In the genomic region with DNA sequence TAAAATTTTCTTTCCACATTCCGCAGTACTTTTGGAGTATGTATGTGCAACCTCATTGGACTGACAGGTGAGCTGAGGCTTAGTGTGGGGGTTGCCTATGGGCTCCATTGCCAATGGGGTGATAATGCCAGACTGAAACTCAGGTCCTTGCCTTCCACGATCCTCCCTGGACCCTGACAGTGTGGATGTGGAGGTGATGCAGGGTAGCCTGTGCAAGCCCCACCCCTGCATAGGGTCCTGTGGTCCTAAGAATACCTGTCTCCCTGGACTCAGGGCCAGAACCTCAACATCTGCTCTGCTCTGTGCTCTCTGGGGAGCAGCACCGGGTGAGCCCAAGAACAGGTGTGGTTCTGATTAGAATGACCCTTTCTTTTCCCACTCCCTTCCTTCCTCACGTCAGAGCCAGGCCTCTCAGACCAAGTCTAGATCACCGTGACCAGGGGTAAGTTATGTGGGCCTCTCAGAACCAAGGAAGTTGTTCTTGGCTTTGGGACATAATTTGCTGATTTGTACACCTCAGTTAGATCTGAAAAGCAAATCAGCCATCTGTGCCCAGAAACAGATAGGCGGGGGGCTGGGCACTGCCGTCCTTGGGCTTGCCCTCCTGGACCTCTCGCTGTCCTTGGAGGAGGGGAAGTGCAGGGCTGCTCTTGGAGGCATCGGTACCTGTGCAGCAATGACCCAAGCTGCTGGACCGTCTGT, we compare ENCODE assay signal across 2 cellular contexts.
A peak's percentile ranks its signal among the peaks of the same experiment; 100 is the strongest.
TF ChIP-seq lines count a peak whose summit lies in the region.

No MANE protein-coding gene starts in this region.

TF ChIP-seq in HCT116, 20 proteins besides CTCF, POLR2A, EP300 and RAD21:
- no peak for TF ChIP-seq YY1 (IDR thresholded peaks at IDR 0.05; ENCODE audit: extremely low read depth, insufficient replicate concordance, low read depth, low read length)
- peak; percentile 27; the same call in 1 of the 2 replicates for TF ChIP-seq ZFX (IDR thresholded peaks at IDR 0.05)

TF ChIP-seq in HepG2, 621 proteins besides CTCF, POLR2A, EP300 and RAD21 (continues in another document):
- TF ChIP-seq ZNF20 (CRISPR knock-in tag; IDR thresholded peaks at IDR 0.05) (no peak), ZBTB20 (CRISPR knock-in tag; IDR thresholded peaks at IDR 0.05; ENCODE audit: borderline replicate concordance, low read depth) (no peak), ZNF598 (CRISPR knock-in tag; IDR thresholded peaks at IDR 0.05; ENCODE audit: borderline replicate concordance) (peak; percentile 37; the same call in 1 of the 2 replicates), MED13 (CRISPR knock-in tag; IDR thresholded peaks at IDR 0.05) (no peak), DMAP1 (CRISPR knock-in tag; IDR thresholded peaks at IDR 0.05) (no peak), ZNF772 (CRISPR knock-in tag; IDR thresholded peaks at IDR 0.05) (no peak), ZBTB7A (CRISPR knock-in tag; IDR thresholded peaks at IDR 0.05) (0 out of 2 replicates have a peak, but pooled peaks have one; percentile 4), SMAD3 (CRISPR knock-in tag; IDR thresholded peaks at IDR 0.05) (no peak), ZNF101 (CRISPR knock-in tag; IDR thresholded peaks at IDR 0.05; ENCODE audit: borderline replicate concordance, low read depth) (no peak), ZNF274 (CRISPR knock-in tag; IDR thresholded peaks at IDR 0.05) (0 out of 2 replicates have a peak, but pooled peaks have one; percentile 45), YEATS2 (CRISPR knock-in tag; IDR thresholded peaks at IDR 0.05; ENCODE audit: borderline replicate concordance) (no peak), ZFX (CRISPR knock-in tag; IDR thresholded peaks at IDR 0.05; ENCODE audit: low read depth) (peak; percentile 35; the same call in 1 of the 2 replicates), IKZF4 (CRISPR knock-in tag; IDR thresholded peaks at IDR 0.05; ENCODE audit: borderline replicate concordance, low read depth, not compliant biosample characterization) (no peak), ZNF12 (CRISPR knock-in tag; IDR thresholded peaks at IDR 0.05) (0 out of 2 replicates have a peak, but pooled peaks have one; percentile 17), ZC3H4 (CRISPR knock-in tag; IDR thresholded peaks at IDR 0.05; ENCODE audit: borderline replicate concordance) (no peak), ZNF253 (CRISPR knock-in tag; IDR thresholded peaks at IDR 0.05; ENCODE audit: borderline replicate concordance) (0 out of 2 replicates have a peak, but pooled peaks have one; percentile 9), PHF8 (CRISPR knock-in tag; IDR thresholded peaks at IDR 0.05) (no peak), NCOA5 (CRISPR knock-in tag; IDR thresholded peaks at IDR 0.05) (no peak), NPAS2 (CRISPR knock-in tag; IDR thresholded peaks at IDR 0.05; ENCODE audit: borderline replicate concordance) (no peak)
- TF ChIP-seq, protein P1, sequence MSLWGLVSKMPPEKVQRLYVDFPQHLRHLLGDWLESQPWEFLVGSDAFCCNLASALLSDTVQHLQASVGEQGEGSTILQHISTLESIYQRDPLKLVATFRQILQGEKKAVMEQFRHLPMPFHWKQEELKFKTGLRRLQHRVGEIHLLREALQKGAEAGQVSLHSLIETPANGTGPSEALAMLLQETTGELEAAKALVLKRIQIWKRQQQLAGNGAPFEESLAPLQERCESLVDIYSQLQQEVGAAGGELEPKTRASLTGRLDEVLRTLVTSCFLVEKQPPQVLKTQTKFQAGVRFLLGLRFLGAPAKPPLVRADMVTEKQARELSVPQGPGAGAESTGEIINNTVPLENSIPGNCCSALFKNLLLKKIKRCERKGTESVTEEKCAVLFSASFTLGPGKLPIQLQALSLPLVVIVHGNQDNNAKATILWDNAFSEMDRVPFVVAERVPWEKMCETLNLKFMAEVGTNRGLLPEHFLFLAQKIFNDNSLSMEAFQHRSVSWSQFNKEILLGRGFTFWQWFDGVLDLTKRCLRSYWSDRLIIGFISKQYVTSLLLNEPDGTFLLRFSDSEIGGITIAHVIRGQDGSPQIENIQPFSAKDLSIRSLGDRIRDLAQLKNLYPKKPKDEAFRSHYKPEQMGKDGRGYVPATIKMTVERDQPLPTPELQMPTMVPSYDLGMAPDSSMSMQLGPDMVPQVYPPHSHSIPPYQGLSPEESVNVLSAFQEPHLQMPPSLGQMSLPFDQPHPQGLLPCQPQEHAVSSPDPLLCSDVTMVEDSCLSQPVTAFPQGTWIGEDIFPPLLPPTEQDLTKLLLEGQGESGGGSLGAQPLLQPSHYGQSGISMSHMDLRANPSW (CRISPR knock-in tag; IDR thresholded peaks at IDR 0.05; ENCODE audit: borderline replicate concordance): no peak
- TF ChIP-seq, protein P2, sequence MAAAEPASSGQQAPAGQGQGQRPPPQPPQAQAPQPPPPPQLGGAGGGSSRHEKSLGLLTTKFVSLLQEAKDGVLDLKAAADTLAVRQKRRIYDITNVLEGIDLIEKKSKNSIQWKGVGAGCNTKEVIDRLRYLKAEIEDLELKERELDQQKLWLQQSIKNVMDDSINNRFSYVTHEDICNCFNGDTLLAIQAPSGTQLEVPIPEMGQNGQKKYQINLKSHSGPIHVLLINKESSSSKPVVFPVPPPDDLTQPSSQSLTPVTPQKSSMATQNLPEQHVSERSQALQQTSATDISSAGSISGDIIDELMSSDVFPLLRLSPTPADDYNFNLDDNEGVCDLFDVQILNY (CRISPR knock-in tag; conservative IDR thresholded peaks at IDR 0.05): no peak
- TF ChIP-seq, protein P3, sequence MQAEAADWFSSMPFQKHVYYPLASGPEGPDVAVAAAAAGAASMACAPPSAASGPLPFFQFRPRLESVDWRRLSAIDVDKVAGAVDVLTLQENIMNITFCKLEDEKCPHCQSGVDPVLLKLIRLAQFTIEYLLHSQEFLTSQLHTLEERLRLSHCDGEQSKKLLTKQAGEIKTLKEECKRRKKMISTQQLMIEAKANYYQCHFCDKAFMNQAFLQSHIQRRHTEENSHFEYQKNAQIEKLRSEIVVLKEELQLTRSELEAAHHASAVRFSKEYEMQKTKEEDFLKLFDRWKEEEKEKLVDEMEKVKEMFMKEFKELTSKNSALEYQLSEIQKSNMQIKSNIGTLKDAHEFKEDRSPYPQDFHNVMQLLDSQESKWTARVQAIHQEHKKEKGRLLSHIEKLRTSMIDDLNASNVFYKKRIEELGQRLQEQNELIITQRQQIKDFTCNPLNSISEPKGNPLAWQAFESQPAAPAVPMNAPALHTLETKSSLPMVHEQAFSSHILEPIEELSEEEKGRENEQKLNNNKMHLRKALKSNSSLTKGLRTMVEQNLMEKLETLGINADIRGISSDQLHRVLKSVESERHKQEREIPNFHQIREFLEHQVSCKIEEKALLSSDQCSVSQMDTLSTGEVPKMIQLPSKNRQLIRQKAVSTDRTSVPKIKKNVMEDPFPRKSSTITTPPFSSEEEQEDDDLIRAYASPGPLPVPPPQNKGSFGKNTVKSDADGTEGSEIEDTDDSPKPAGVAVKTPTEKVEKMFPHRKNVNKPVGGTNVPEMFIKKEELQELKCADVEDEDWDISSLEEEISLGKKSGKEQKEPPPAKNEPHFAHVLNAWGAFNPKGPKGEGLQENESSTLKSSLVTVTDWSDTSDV (CRISPR knock-in tag; IDR thresholded peaks at IDR 0.05): no peak
- TF ChIP-seq, protein P4, sequence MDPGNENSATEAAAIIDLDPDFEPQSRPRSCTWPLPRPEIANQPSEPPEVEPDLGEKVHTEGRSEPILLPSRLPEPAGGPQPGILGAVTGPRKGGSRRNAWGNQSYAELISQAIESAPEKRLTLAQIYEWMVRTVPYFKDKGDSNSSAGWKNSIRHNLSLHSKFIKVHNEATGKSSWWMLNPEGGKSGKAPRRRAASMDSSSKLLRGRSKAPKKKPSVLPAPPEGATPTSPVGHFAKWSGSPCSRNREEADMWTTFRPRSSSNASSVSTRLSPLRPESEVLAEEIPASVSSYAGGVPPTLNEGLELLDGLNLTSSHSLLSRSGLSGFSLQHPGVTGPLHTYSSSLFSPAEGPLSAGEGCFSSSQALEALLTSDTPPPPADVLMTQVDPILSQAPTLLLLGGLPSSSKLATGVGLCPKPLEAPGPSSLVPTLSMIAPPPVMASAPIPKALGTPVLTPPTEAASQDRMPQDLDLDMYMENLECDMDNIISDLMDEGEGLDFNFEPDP (CRISPR knock-in tag; conservative IDR thresholded peaks at IDR 0.05): no peak
- TF ChIP-seq, protein P5, sequence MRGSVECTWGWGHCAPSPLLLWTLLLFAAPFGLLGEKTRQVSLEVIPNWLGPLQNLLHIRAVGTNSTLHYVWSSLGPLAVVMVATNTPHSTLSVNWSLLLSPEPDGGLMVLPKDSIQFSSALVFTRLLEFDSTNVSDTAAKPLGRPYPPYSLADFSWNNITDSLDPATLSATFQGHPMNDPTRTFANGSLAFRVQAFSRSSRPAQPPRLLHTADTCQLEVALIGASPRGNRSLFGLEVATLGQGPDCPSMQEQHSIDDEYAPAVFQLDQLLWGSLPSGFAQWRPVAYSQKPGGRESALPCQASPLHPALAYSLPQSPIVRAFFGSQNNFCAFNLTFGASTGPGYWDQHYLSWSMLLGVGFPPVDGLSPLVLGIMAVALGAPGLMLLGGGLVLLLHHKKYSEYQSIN (CRISPR knock-in tag; IDR thresholded peaks at IDR 0.05; ENCODE audit: borderline replicate concordance): no peak
- TF ChIP-seq, protein P6, sequence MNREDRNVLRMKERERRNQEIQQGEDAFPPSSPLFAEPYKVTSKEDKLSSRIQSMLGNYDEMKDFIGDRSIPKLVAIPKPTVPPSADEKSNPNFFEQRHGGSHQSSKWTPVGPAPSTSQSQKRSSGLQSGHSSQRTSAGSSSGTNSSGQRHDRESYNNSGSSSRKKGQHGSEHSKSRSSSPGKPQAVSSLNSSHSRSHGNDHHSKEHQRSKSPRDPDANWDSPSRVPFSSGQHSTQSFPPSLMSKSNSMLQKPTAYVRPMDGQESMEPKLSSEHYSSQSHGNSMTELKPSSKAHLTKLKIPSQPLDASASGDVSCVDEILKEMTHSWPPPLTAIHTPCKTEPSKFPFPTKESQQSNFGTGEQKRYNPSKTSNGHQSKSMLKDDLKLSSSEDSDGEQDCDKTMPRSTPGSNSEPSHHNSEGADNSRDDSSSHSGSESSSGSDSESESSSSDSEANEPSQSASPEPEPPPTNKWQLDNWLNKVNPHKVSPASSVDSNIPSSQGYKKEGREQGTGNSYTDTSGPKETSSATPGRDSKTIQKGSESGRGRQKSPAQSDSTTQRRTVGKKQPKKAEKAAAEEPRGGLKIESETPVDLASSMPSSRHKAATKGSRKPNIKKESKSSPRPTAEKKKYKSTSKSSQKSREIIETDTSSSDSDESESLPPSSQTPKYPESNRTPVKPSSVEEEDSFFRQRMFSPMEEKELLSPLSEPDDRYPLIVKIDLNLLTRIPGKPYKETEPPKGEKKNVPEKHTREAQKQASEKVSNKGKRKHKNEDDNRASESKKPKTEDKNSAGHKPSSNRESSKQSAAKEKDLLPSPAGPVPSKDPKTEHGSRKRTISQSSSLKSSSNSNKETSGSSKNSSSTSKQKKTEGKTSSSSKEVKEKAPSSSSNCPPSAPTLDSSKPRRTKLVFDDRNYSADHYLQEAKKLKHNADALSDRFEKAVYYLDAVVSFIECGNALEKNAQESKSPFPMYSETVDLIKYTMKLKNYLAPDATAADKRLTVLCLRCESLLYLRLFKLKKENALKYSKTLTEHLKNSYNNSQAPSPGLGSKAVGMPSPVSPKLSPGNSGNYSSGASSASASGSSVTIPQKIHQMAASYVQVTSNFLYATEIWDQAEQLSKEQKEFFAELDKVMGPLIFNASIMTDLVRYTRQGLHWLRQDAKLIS (CRISPR knock-in tag; IDR thresholded peaks at IDR 0.05): no peak
- TF ChIP-seq, protein P7, sequence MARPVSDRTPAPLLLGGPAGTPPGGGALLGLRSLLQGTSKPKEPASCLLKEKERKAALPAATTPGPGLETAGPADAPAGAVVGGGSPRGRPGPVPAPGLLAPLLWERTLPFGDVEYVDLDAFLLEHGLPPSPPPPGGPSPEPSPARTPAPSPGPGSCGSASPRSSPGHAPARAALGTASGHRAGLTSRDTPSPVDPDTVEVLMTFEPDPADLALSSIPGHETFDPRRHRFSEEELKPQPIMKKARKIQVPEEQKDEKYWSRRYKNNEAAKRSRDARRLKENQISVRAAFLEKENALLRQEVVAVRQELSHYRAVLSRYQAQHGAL (CRISPR knock-in tag; IDR thresholded peaks at IDR 0.05; ENCODE audit: not compliant biosample characterization): no peak
- TF ChIP-seq, protein P8, sequence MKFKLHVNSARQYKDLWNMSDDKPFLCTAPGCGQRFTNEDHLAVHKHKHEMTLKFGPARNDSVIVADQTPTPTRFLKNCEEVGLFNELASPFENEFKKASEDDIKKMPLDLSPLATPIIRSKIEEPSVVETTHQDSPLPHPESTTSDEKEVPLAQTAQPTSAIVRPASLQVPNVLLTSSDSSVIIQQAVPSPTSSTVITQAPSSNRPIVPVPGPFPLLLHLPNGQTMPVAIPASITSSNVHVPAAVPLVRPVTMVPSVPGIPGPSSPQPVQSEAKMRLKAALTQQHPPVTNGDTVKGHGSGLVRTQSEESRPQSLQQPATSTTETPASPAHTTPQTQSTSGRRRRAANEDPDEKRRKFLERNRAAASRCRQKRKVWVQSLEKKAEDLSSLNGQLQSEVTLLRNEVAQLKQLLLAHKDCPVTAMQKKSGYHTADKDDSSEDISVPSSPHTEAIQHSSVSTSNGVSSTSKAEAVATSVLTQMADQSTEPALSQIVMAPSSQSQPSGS (CRISPR knock-in tag; IDR thresholded peaks at IDR 0.05): no peak
- TF ChIP-seq, protein P9, sequence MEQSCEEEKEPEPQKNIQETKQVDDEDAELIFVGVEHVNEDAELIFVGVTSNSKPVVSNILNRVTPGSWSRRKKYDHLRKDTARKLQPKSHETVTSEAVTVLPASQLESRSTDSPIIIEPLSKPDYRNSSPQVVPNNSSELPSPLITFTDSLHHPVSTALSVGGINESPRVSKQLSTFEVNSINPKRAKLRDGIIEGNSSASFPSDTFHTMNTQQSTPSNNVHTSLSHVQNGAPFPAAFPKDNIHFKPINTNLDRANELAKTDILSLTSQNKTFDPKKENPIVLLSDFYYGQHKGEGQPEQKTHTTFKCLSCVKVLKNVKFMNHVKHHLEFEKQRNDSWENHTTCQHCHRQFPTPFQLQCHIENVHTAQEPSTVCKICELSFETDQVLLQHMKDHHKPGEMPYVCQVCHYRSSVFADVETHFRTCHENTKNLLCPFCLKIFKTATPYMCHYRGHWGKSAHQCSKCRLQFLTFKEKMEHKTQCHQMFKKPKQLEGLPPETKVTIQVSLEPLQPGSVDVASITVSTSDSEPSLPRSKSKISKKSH (CRISPR knock-in tag; IDR thresholded peaks at IDR 0.05; ENCODE audit: borderline replicate concordance): no peak
- TF ChIP-seq, protein P10, sequence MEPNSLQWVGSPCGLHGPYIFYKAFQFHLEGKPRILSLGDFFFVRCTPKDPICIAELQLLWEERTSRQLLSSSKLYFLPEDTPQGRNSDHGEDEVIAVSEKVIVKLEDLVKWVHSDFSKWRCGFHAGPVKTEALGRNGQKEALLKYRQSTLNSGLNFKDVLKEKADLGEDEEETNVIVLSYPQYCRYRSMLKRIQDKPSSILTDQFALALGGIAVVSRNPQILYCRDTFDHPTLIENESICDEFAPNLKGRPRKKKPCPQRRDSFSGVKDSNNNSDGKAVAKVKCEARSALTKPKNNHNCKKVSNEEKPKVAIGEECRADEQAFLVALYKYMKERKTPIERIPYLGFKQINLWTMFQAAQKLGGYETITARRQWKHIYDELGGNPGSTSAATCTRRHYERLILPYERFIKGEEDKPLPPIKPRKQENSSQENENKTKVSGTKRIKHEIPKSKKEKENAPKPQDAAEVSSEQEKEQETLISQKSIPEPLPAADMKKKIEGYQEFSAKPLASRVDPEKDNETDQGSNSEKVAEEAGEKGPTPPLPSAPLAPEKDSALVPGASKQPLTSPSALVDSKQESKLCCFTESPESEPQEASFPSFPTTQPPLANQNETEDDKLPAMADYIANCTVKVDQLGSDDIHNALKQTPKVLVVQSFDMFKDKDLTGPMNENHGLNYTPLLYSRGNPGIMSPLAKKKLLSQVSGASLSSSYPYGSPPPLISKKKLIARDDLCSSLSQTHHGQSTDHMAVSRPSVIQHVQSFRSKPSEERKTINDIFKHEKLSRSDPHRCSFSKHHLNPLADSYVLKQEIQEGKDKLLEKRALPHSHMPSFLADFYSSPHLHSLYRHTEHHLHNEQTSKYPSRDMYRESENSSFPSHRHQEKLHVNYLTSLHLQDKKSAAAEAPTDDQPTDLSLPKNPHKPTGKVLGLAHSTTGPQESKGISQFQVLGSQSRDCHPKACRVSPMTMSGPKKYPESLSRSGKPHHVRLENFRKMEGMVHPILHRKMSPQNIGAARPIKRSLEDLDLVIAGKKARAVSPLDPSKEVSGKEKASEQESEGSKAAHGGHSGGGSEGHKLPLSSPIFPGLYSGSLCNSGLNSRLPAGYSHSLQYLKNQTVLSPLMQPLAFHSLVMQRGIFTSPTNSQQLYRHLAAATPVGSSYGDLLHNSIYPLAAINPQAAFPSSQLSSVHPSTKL (CRISPR knock-in tag; IDR thresholded peaks at IDR 0.05): no peak
